ENCODE assay signal across 11 cellular contexts in the genomic region with DNA sequence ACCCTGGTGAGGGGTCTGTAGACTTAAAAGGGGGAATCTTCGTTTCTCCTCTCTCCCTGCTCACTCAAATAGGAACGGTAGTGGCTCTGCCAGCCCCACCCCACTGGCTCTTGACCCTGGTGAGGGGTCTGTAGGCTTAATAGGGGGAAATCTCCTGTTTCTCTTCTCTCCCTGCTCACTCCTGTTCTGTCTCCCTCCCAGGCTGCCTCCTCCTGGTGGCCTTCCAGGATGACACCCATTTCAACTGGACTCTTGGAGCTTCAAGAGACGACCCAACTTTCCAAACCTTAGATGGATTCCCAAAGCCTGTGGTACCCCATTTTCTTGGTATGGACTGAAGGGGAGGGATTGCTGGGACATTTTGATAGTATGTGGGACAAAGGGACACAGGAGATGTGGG. TPM values are rescaled to one million over a fixed set of nuclear protein-coding genes. Genes with fewer than 3 reads are reported as not detected.
DNase-seq lines count a peak whose midpoint lies in the region; ATAC-seq and TF ChIP-seq lines count a peak whose summit lies in the region.
"Had no signal": no experiment of that assay in that cellular context is flagged by ENCODE, and none has a peak within 500 bp of the region (broad histone marks: within the 10 kb centered on the region; RNA-seq: fewer than 3 reads in every experiment).

No MANE protein-coding gene starts in this region.

- ATAC-seq in natural killer cell treated with Interleukin-12 subunit alpha and Interleukin-12 subunit beta and Interleukin-15 and Interleukin-18, amount 100 ng/mL, for 72 hours, result no peak
- no peak for ATAC-seq in natural killer cell
- ATAC-seq in HG03342 (IDR thresholded peaks at IDR 0.05; ENCODE audit: unreplicated experiment), result no peak

- H3K4me2 ChIP-seq in hepatocyte, result no peak overlapping the region

- peaks cover 29 to 36% of the 10 kb centered on the region in 2 donors for H3K27me3 Mint-ChIP-seq in natural killer cell treated with Interleukin-12 subunit alpha and Interleukin-12 subunit beta and Interleukin-15 and Interleukin-18, amount 100 ng/mL, for 72 hours
- H3K27me3 Mint-ChIP-seq in natural killer cell (ENCODE audit: low read depth in 2 of 2), result peaks cover 45 to 52% of the 10 kb centered on the region in 2 donors

- intact Hi-C loops in natural killer cell (cut with micrococcal nuclease), result loop anchor here (10.0 kb wide), 1 partner anchor 256 kb away; no protein-coding TSS in a partner anchor

- no peaks in the 10 kb centered on the region for H3K9me3 ChIP-seq in hepatocyte (ENCODE audit: low read depth)

- no peaks in the 10 kb centered on the region for H3K9me3 Mint-ChIP-seq in natural killer cell treated with Interleukin-12 subunit alpha and Interleukin-12 subunit beta and Interleukin-15 and Interleukin-18, amount 100 ng/mL, for 72 hours
- no peaks in the 10 kb centered on the region for H3K9me3 Mint-ChIP-seq in natural killer cell
- H3K9me3 Mint-ChIP-seq: CD4-positive, CD25-positive, alpha-beta regulatory T cell had no signal

- peaks cover 18% of the 10 kb centered on the region for H3K79me2 ChIP-seq in hepatocyte

- no peaks in the 10 kb centered on the region for H3K36me3 ChIP-seq in hepatocyte (replicated peaks; ENCODE audit: insufficient read depth, low read depth)

- H3K4me3 Mint-ChIP-seq in natural killer cell treated with Interleukin-12 subunit alpha and Interleukin-12 subunit beta and Interleukin-15 and Interleukin-18, amount 100 ng/mL, for 72 hours, result peak overlapping the region; percentile 51
- H3K4me3 Mint-ChIP-seq in natural killer cell, result no peak overlapping the region

- no peaks in the 10 kb centered on the region for H3K27me3 ChIP-seq in hepatocyte

- 76% methylated on average over 3 of the region's 3 CpGs for WGBS in hepatocyte (ENCODE audit: low lambda C conversion rate, missing lambda C conversion rate)

- peaks cover 5% of the 10 kb centered on the region for H4K20me1 ChIP-seq in hepatocyte (ENCODE audit: insufficient read depth, poor library complexity, severe bottlenecking)

- no peaks in the 10 kb centered on the region for H3K9me2 ChIP-seq in hepatocyte (replicated peaks; ENCODE audit: insufficient read depth)

- no peak overlapping the region for H3K4me3 ChIP-seq in hepatocyte

- no peak overlapping the region for H3K27ac Mint-ChIP-seq in natural killer cell treated with Interleukin-12 subunit alpha and Interleukin-12 subunit beta and Interleukin-15 and Interleukin-18, amount 100 ng/mL, for 72 hours
- H3K27ac Mint-ChIP-seq in natural killer cell, result no peak overlapping the region
- H3K27ac Mint-ChIP-seq: CD4-positive, CD25-positive, alpha-beta regulatory T cell had no signal

- no peak overlapping the region for H2AFZ ChIP-seq in hepatocyte

- DNase-seq in natural killer cell treated with Interleukin-12 subunit alpha and Interleukin-12 subunit beta and Interleukin-15 and Interleukin-18, amount 100 ng/mL, for 72 hours (ENCODE audit: low spot score), result peak; percentile 6
- DNase-seq in natural killer cell (no peak), hepatocyte (ENCODE audit: low spot score) (no peak), cortex of kidney (lab: John Stamatoyannopoulos, UW) (no peak), NCI-H748 (lab: John Stamatoyannopoulos, UW; ENCODE audit: unreplicated experiment) (no peak)
- DNase-seq in activated naive CD4-positive, alpha-beta T cell treated with anti-CD3 and anti-CD28 coated beads, Interleukin-2, amount 50 U/mL, for 16 hours, result no peak
- DNase-seq: CD4-positive, CD25-positive, alpha-beta regulatory T cell; KG1 had no signal

- no peaks in the 10 kb centered on the region for H3K4me1 Mint-ChIP-seq in natural killer cell treated with Interleukin-12 subunit alpha and Interleukin-12 subunit beta and Interleukin-15 and Interleukin-18, amount 100 ng/mL, for 72 hours (ENCODE audit: low read depth in 2 of 2)
- H3K4me1 Mint-ChIP-seq in natural killer cell, result no peaks in the 10 kb centered on the region

- H3K27ac ChIP-seq in VCaP (no peak overlapping the region), hepatocyte (no peak overlapping the region)

- H3K36me3 Mint-ChIP-seq in natural killer cell treated with Interleukin-12 subunit alpha and Interleukin-12 subunit beta and Interleukin-15 and Interleukin-18, amount 100 ng/mL, for 72 hours, result no peaks in the 10 kb centered on the region
- H3K36me3 Mint-ChIP-seq in natural killer cell, result no peaks in the 10 kb centered on the region
- H3K36me3 Mint-ChIP-seq: CD4-positive, CD25-positive, alpha-beta regulatory T cell had no signal

- H3K4me1 ChIP-seq in hepatocyte (ENCODE audit: insufficient read depth), result peaks cover 19% of the 10 kb centered on the region

- TF ChIP-seq CTCF in natural killer cell (IDR thresholded peaks at IDR 0.05), result no peak
- TF ChIP-seq CTCF in VCaP (conservative IDR thresholded peaks at IDR 0.05), result peak; percentile 16; the same call in 1 of the 2 replicates
- TF ChIP-seq CTCF in hepatocyte (IDR thresholded peaks at IDR 0.05; ENCODE audit: poor library complexity), result peak; percentile 12

RNA-seq across cellular contexts. Expression of gene EPHB2, which starts 1.4 kb away (rescaled TPM):
- total RNA-seq in natural killer cell treated with Interleukin-12 subunit alpha and Interleukin-12 subunit beta and Interleukin-15 and Interleukin-18, amount 100 ng/mL, for 72 hours, result not detected
- total RNA-seq in natural killer cell (under 1 TPM in 2 of 3 donors, not detected in 1; 0.14 to 0.23 TPM), hepatocyte (11.9 and 18.3 TPM in 2 replicates)
- 15.8 and 17.2 TPM in 2 replicates for polyA plus RNA-seq in hepatocyte
- total RNA-seq: CD4-positive, CD25-positive, alpha-beta regulatory T cell had no signal
- polyA plus RNA-seq: CD4-positive, CD25-positive, alpha-beta regulatory T cell had no signal

RNA-seq across cellular contexts. Expression of gene C1QB, which starts 56.2 kb away (rescaled TPM):
- not detected for total RNA-seq in natural killer cell treated with Interleukin-12 subunit alpha and Interleukin-12 subunit beta and Interleukin-15 and Interleukin-18, amount 100 ng/mL, for 72 hours
- total RNA-seq in natural killer cell (1 to 10 TPM in 1 of 3 donors, under 1 TPM in 1, not detected in 1; 0.70 to 1.3 TPM), hepatocyte (7.9 and 10.3 TPM in 2 replicates)
- 11.9 and 18.0 TPM in 2 replicates for polyA plus RNA-seq in hepatocyte
- total RNA-seq: activated CD8-positive, alpha-beta memory T cell treated with anti-CD3 and anti-CD28 coated beads for 36 hours; CD4-positive, CD25-positive, alpha-beta regulatory T cell had no signal
- polyA plus RNA-seq: CD4-positive, CD25-positive, alpha-beta regulatory T cell had no signal

Comparison
In these comparisons a context has a peak if more than half of its experiments do, and no peak if none do; other contexts are left out.
1. RNA of gene EPHB2, which starts 1.4 kb away (total RNA-seq): 11.9 to 18.3 TPM in hepatocyte; 0.14 to 0.23 TPM in natural killer cell and not detected in natural killer cell treated with Interleukin-12 subunit alpha and Interleukin-12 subunit beta and Interleukin-15 and Interleukin-18, amount 100 ng/mL, for 72 hours; every median in the first group is over 10 times any median in the second.